Comparison of ENCODE assay signal across 10 cellular contexts in genomic region chr21:31560479-31560878, GRCh38.
DNase-seq lines count a peak whose midpoint lies in the region; ATAC-seq and TF ChIP-seq lines count a peak whose summit lies in the region.
"Had no signal": no experiment of that assay in that cellular context is flagged by ENCODE, and none has a peak within 500 bp of the region (broad histone marks: within the 10 kb centered on the region; RNA-seq: fewer than 3 reads in every experiment).

No MANE protein-coding gene starts in this region.

- peaks cover 10% of the 10 kb centered on the region for H3K79me2 ChIP-seq in GM23338 (replicated peaks; ENCODE audit: insufficient read depth)
- no peaks in the 10 kb centered on the region for H3K79me2 ChIP-seq in smooth muscle cell (ENCODE audit: low read depth)

- intact Hi-C loops in CD4-positive, alpha-beta memory T cell (cut with micrococcal nuclease) = no loop called here

- CTCF ChIA-PET in CD4-positive, alpha-beta memory T cell (lab: Charles Lee; ENCODE audit: partially characterized antibody) = interaction anchor here (0.6 to 4.6 kb wide), 5 partner anchors 10 to 1711 kb away, joined by 3 to 40 read pairs (median 4); no protein-coding TSS in a partner anchor

- H4K20me1 ChIP-seq in GM23338 (replicated peaks; ENCODE audit: insufficient read depth) (no peaks in the 10 kb centered on the region), smooth muscle cell (ENCODE audit: low read depth) (no peaks in the 10 kb centered on the region)

- H3K27me3 ChIP-seq in CD4-positive, alpha-beta memory T cell (ENCODE audit: insufficient read depth, low read length) = no peaks in the 10 kb centered on the region
- peaks cover 19% of the 10 kb centered on the region for H3K27me3 ChIP-seq in GM23338 (ENCODE audit: insufficient read depth)
- peaks cover 14% of the 10 kb centered on the region for H3K27me3 ChIP-seq in smooth muscle cell (ENCODE audit: low read depth)

- H3K36me3 ChIP-seq in CD4-positive, alpha-beta memory T cell (ENCODE audit: insufficient read depth, low read length) = no peaks in the 10 kb centered on the region
- H3K36me3 ChIP-seq in GM23338 (ENCODE audit: insufficient read depth) = no peaks in the 10 kb centered on the region
- H3K36me3 ChIP-seq in smooth muscle cell (ENCODE audit: low read depth) = no peaks in the 10 kb centered on the region

- peaks cover 15% of the 10 kb centered on the region for H3K4me1 ChIP-seq in CD4-positive, alpha-beta memory T cell (ENCODE audit: insufficient read depth, low read length)
- H3K4me1 ChIP-seq in GM23338 (ENCODE audit: insufficient read depth) (peaks cover 20% of the 10 kb centered on the region), smooth muscle cell (ENCODE audit: low read depth) (peaks cover 21% of the 10 kb centered on the region)

- H3K27ac ChIP-seq in CD4-positive, alpha-beta memory T cell (ENCODE audit: low read depth, low read length) = no peak overlapping the region
- H3K27ac ChIP-seq in GM23338 (ENCODE audit: low read depth) (no peak overlapping the region), smooth muscle cell (ENCODE audit: low read depth) (no peak overlapping the region)
- H3K27ac ChIP-seq: epithelial cell of prostate had no signal

- H3K27ac Mint-ChIP-seq in CD4-positive, alpha-beta memory T cell = peak overlapping the region in 1 of 7 donors; percentile 13
- H3K27ac Mint-ChIP-seq in GM23338 = peak overlapping the region; percentile 99
- no peak overlapping the region for H3K27ac Mint-ChIP-seq in activated T-cell treated with anti-CD3 and anti-CD28 coated beads, Interleukin-2, amount 50 U/mL, for 72 hours
- H3K27ac Mint-ChIP-seq in mesothelial cell of epicardium = peak overlapping the region; percentile 98

- H3K27me3 Mint-ChIP-seq in CD4-positive, alpha-beta memory T cell = peaks cover 3 to 8% of the 10 kb centered on the region in 2 donors
- H3K27me3 Mint-ChIP-seq in GM23338 (ENCODE audit: insufficient read depth, low read depth, poor library complexity) (peaks cover 27% of the 10 kb centered on the region), mesothelial cell of epicardium (ENCODE audit: low read depth) (no peaks in the 10 kb centered on the region)
- peaks cover 22% of the 10 kb centered on the region for H3K27me3 Mint-ChIP-seq in activated T-cell treated with anti-CD3 and anti-CD28 coated beads, Interleukin-2, amount 50 U/mL, for 72 hours (ENCODE audit: low read depth)

- ATAC-seq in GM23338 = no peak
- no peak for ATAC-seq in activated T-cell treated with anti-CD3 and anti-CD28 coated beads, Interleukin-2, amount 50 U/mL, for 72 hours (replicated peaks in 1 of 2)

- no peaks in the 10 kb centered on the region for H3K36me3 Mint-ChIP-seq in CD4-positive, alpha-beta memory T cell
- H3K36me3 Mint-ChIP-seq in GM23338 (ENCODE audit: low read depth) = peaks cover 13% of the 10 kb centered on the region; the same call in 2 of the 3 replicates
- peaks cover 0 to 2% of the 10 kb centered on the region in 2 donors for H3K36me3 Mint-ChIP-seq in activated T-cell treated with anti-CD3 and anti-CD28 coated beads, Interleukin-2, amount 50 U/mL, for 72 hours (ENCODE audit: insufficient read depth in 2 of 2)
- peaks cover 4% of the 10 kb centered on the region for H3K36me3 Mint-ChIP-seq in mesothelial cell of epicardium

- WGBS in smooth muscle cell (ENCODE audit: low lambda C conversion rate) = 90% methylated on average over 6 of the region's 6 CpGs

- H3K4me2 ChIP-seq in GM23338 (peak overlapping the region; percentile 87), smooth muscle cell (no peak overlapping the region)

- H3K9ac ChIP-seq in smooth muscle cell (ENCODE audit: low read depth) = no peak overlapping the region

- H3K4me3 Mint-ChIP-seq in CD4-positive, alpha-beta memory T cell = peak overlapping the region; percentile 85 to 96 (median 94)
- peak overlapping the region; percentile 95 for H3K4me3 Mint-ChIP-seq in GM23338
- H3K4me3 Mint-ChIP-seq in activated T-cell treated with anti-CD3 and anti-CD28 coated beads, Interleukin-2, amount 50 U/mL, for 72 hours = peak overlapping the region; percentile 89 to 93
- peak overlapping the region; percentile 89 for H3K4me3 Mint-ChIP-seq in mesothelial cell of epicardium

- POLR2A ChIA-PET in CD4-positive, alpha-beta memory T cell (lab: Charles Lee; ENCODE audit: partially characterized antibody) = interaction anchor here (1.9 to 2.0 kb wide), 2 partner anchors 289 to 379 kb away, joined by 5 to 17 read pairs; no protein-coding TSS in a partner anchor

- TF ChIP-seq CTCF in GM23338 (conservative IDR thresholded peaks at IDR 0.05; ENCODE audit: low read depth in 2 of 2) (no peak), mesothelial cell of epicardium (IDR thresholded peaks at IDR 0.05; ENCODE audit: unreplicated experiment) (no peak), smooth muscle cell (IDR thresholded peaks at IDR 0.05; ENCODE audit: borderline replicate concordance, insufficient read depth, poor library complexity, severe bottlenecking) (no peak)

- H3K4me3 ChIP-seq in CD4-positive, alpha-beta memory T cell (ENCODE audit: low read length in 2 of 2) = no peak overlapping the region
- peak overlapping the region; percentile 80 for H3K4me3 ChIP-seq in GM23338
- H3K4me3 ChIP-seq in smooth muscle cell = no peak overlapping the region

- H2AFZ ChIP-seq in GM23338 (no peak overlapping the region), smooth muscle cell (ENCODE audit: low read depth) (no peak overlapping the region)

- H3F3A ChIP-seq in GM23338 (replicated peaks; ENCODE audit: low read depth) (0 out of 2 replicates have a peak, but pooled peaks cover 4% of the 10 kb centered on the region), smooth muscle cell (ENCODE audit: low read depth) (peaks cover 16% of the 10 kb centered on the region)

- no peaks in the 10 kb centered on the region for H3K9me3 ChIP-seq in CD4-positive, alpha-beta memory T cell (ENCODE audit: control insufficient read depth in 1 of 2, low read length in 2 of 2)
- H3K9me3 ChIP-seq in smooth muscle cell (replicated peaks; ENCODE audit: low read depth) = no peaks in the 10 kb centered on the region

- no peak for DNase-seq in CD4-positive, alpha-beta memory T cell
- DNase-seq in GM23338 (ENCODE audit: low spot score) (no peak), mesothelial cell of epicardium (ENCODE audit: low spot score in 2 of 2, unreplicated experiment in 2 of 2) (no peak), smooth muscle cell (lab: John Stamatoyannopoulos, UW; ENCODE audit: unreplicated experiment) (no peak), T-helper 9 cell (no peak), NCI-H524 treated with DMSO at 0.1 percent for 48 hours (lab: John Stamatoyannopoulos, UW) (no peak), medulla oblongata (ENCODE audit: extremely low spot score) (no peak)
- no peak for DNase-seq in activated T-cell treated with anti-CD3 and anti-CD28 coated beads, Interleukin-2, amount 50 U/mL, for 72 hours
- DNase-seq: hippocampal formation had no signal

- peaks cover 0 to 2% (median 0%) of the 10 kb centered on the region in 8 donors for H3K9me3 Mint-ChIP-seq in CD4-positive, alpha-beta memory T cell
- no peaks in the 10 kb centered on the region; the same call in 2 of the 3 replicates for H3K9me3 Mint-ChIP-seq in GM23338
- H3K9me3 Mint-ChIP-seq in activated T-cell treated with anti-CD3 and anti-CD28 coated beads, Interleukin-2, amount 50 U/mL, for 72 hours = no peaks in the 10 kb centered on the region
- no peaks in the 10 kb centered on the region for H3K9me3 Mint-ChIP-seq in mesothelial cell of epicardium

- H3K9me2 ChIP-seq in GM23338 (ENCODE audit: insufficient read depth) = no peaks in the 10 kb centered on the region

- peaks cover 5 to 30% (median 18%) of the 10 kb centered on the region in 4 donors for H3K4me1 Mint-ChIP-seq in CD4-positive, alpha-beta memory T cell
- H3K4me1 Mint-ChIP-seq in GM23338 (peaks cover 35% of the 10 kb centered on the region), mesothelial cell of epicardium (peaks cover 38% of the 10 kb centered on the region)
- H3K4me1 Mint-ChIP-seq in activated T-cell treated with anti-CD3 and anti-CD28 coated beads, Interleukin-2, amount 50 U/mL, for 72 hours (ENCODE audit: low read depth) = peaks cover 25% of the 10 kb centered on the region

TF ChIP-seq in GM23338, 12 proteins besides CTCF, POLR2A, EP300 and RAD21:
- TF ChIP-seq STAT1 (IDR thresholded peaks at IDR 0.05; ENCODE audit: unreplicated experiment) (no peak), POLR2AphosphoS5 (IDR thresholded peaks at IDR 0.05; ENCODE audit: low read depth) (no peak), ETS1 (IDR thresholded peaks at IDR 0.05) (no peak)
